Comparison of ENCODE assay signal across 19 cellular contexts in the genomic region with DNA sequence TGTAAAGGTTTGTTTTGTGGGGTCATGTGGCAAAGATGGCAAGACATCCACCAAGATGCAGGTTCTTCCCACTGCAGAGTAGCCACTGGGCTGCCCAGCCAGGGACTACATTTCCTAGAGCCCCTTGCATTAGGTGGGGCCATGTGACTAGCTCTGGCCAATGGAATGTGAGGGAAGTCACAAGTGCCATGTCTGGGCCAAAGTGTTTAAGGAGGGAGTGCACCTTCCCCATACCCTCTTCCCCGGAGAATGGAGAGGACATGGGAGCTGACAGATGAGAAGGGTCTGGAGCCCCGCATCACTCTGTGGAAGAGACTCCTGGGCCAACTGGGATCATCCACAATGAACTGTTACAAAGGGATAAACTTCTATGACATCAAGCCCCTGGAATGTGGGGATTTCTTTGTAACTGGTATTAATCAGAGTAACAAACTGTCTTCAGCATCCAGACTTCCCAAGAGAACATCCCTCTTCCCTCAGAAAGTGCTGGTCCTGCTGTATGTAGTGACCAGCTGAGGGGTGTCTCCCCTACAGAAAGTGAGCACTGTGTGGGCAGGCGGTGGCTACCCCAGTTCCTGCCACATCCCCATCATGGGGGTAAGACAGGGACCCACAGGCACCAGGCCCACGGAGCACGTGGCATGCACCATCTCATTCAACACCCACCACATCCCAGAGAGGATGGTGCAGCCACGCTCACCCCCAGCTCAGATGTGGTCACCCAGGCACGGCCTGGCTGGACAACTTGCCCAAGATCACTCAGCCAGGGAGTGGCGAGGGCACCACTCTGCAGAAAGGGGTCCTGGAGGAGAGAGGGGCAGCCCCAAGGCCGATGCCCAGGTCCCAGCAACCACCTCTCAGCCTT. TPM values are rescaled to one million over a fixed set of nuclear protein-coding genes. Genes with fewer than 3 reads are reported as not detected.
DNase-seq lines count a peak whose midpoint lies in the region; ATAC-seq and TF ChIP-seq lines count a peak whose summit lies in the region.
"Had no signal": no experiment of that assay in that cellular context is flagged by ENCODE, and none has a peak within 500 bp of the region (broad histone marks: within the 10 kb centered on the region; RNA-seq: fewer than 3 reads in every experiment).

No MANE protein-coding gene starts in this region.

- intact Hi-C loops in lower leg skin (cut with DNase I; ENCODE audit: low total_unique reads) = no loop called here
- intact Hi-C loops in testis (cut with DNase I; ENCODE audit: low total_unique reads) = no loop called here
- intact Hi-C loops in activated CD4-positive, alpha-beta memory T cell treated with anti-CD3 and anti-CD28 coated beads for 36 hours (cut with micrococcal nuclease) = no loop called here

- no peaks in the 10 kb centered on the region for H3K4me1 ChIP-seq in testis
- H3K4me1 ChIP-seq: SJCRH30 had no signal

- H3K27ac ChIP-seq in testis = no peak overlapping the region
- H3K27ac ChIP-seq: cardiac muscle cell, GM23248, ovary, SJCRH30 had no signal

- CTCF ChIA-PET in activated CD4-positive, alpha-beta memory T cell treated with anti-CD3 and anti-CD28 coated beads for 36 hours (lab: Charles Lee) = no interaction called here

- H3K4me1 Mint-ChIP-seq in activated CD4-positive, alpha-beta memory T cell treated with anti-CD3 and anti-CD28 coated beads for 36 hours (ENCODE audit: low read depth) = no peaks in the 10 kb centered on the region
- H3K4me1 Mint-ChIP-seq: stimulated activated memory B cell treated with anti-CD40 and anti-IgM and Interleukin-4, amounts not matched to agents 10 μg/mL and 1 μg/mL and 100 μg/mL, for 72 hours had no signal

- H3K9me3 Mint-ChIP-seq in activated naive CD4-positive, alpha-beta T cell treated with anti-CD3 and anti-CD28 coated beads, Interleukin-2, amount 50 U/mL, for 72 hours = peaks cover 4 to 13% of the 10 kb centered on the region in 2 donors
- peaks cover 4% of the 10 kb centered on the region for H3K9me3 Mint-ChIP-seq in activated CD4-positive, alpha-beta memory T cell treated with anti-CD3 and anti-CD28 coated beads for 36 hours
- H3K9me3 Mint-ChIP-seq: CD8-positive, alpha-beta T cell; T-helper 2 cell treated with Interferon-gamma antibody and Interleukin-4, amounts not matched to agents 5 μg/mL and 100 μg/mL, for 36 hours had no signal

- H3K27me3 ChIP-seq in testis = no peaks in the 10 kb centered on the region
- H3K27me3 ChIP-seq: ovary, SJCRH30 had no signal

- H3K9me3 ChIP-seq in testis = no peaks in the 10 kb centered on the region
- H3K9me3 ChIP-seq: ovary, SJCRH30 had no signal

- H3K36me3 ChIP-seq in testis (ENCODE audit: low read depth, missing control alignments) = no peaks in the 10 kb centered on the region
- H3K36me3 ChIP-seq: cardiac muscle cell, ovary, SJCRH30 had no signal

- peak; percentile 29 for DNase-seq in activated CD8-positive, alpha-beta memory T cell treated with anti-CD3 and anti-CD28 coated beads, Interleukin-2, amount 50 U/mL, for 48 hours
- DNase-seq in activated CD8-positive, alpha-beta memory T cell treated with anti-CD3 and anti-CD28 coated beads, Interleukin-2, amount 50 U/mL, for 4 hours = no peak
- peak; percentile 1 for DNase-seq in amniotic epithelial cell (ENCODE audit: low read depth)
- DNase-seq in lower leg skin (ENCODE audit: low spot score in 2 of 2) = peak; percentile 7 to 76
- peak; percentile 12 for DNase-seq in testis
- DNase-seq in DMS53 (lab: John Stamatoyannopoulos, UW) = no peak
- no peak for DNase-seq in activated naive CD4-positive, alpha-beta T cell treated with anti-CD3 and anti-CD28 coated beads, Interleukin-2, amount 50 U/mL, for 72 hours (ENCODE audit: low spot score in 2 of 2)
- no peak for DNase-seq in activated CD4-positive, alpha-beta memory T cell treated with anti-CD3 and anti-CD28 coated beads for 36 hours
- DNase-seq: effector memory CD4-positive, alpha-beta T cell; GM23248; NCI-H146; NCI-H510A; SJCRH30; small intestine had no signal

- H3K36me3 Mint-ChIP-seq in activated naive CD4-positive, alpha-beta T cell treated with anti-CD3 and anti-CD28 coated beads, Interleukin-2, amount 50 U/mL, for 72 hours = peaks cover 5 to 7% of the 10 kb centered on the region in 2 donors
- H3K36me3 Mint-ChIP-seq in activated CD4-positive, alpha-beta memory T cell treated with anti-CD3 and anti-CD28 coated beads for 36 hours = no peaks in the 10 kb centered on the region
- H3K36me3 Mint-ChIP-seq: CD8-positive, alpha-beta T cell; stimulated activated memory B cell treated with anti-CD40 and anti-IgM and Interleukin-4, amounts not matched to agents 10 μg/mL and 1 μg/mL and 100 μg/mL, for 72 hours had no signal

- 88 to 90% methylated on average over 9 of the region's 9 CpGs for WGBS in lower leg skin, 2 donors
- 94 to 96% methylated on average over 3 to 9 of the region's 9 CpGs for WGBS in testis, 2 donors

- H3K4me3 ChIP-seq in lower leg skin (ENCODE audit: low read depth, poor library complexity, severe bottlenecking) (no peak overlapping the region), testis (no peak overlapping the region)
- H3K4me3 ChIP-seq: cardiac muscle cell, GM23248, ovary, SJCRH30 had no signal

- no peak for TF ChIP-seq CTCF in lower leg skin (IDR thresholded peaks at IDR 0.05)
- TF ChIP-seq CTCF in testis (IDR thresholded peaks at IDR 0.05) = no peak

- H3K27ac Mint-ChIP-seq in activated naive CD4-positive, alpha-beta T cell treated with anti-CD3 and anti-CD28 coated beads, Interleukin-2, amount 50 U/mL, for 72 hours = no peak overlapping the region
- H3K27ac Mint-ChIP-seq in activated CD4-positive, alpha-beta memory T cell treated with anti-CD3 and anti-CD28 coated beads for 36 hours = no peak overlapping the region
- H3K27ac Mint-ChIP-seq: CD8-positive, alpha-beta T cell; stimulated activated memory B cell treated with anti-CD40 and anti-IgM and Interleukin-4, amounts not matched to agents 10 μg/mL and 1 μg/mL and 100 μg/mL, for 72 hours; T-helper 2 cell treated with Interferon-gamma antibody and Interleukin-4, amounts not matched to agents 5 μg/mL and 100 μg/mL, for 36 hours had no signal

- POLR2A ChIA-PET in activated CD4-positive, alpha-beta memory T cell treated with anti-CD3 and anti-CD28 coated beads for 36 hours (lab: Charles Lee) = no interaction called here

- H3K27me3 Mint-ChIP-seq in activated CD4-positive, alpha-beta memory T cell treated with anti-CD3 and anti-CD28 coated beads for 36 hours = peaks cover 33% of the 10 kb centered on the region

- H3K4me3 Mint-ChIP-seq in activated CD4-positive, alpha-beta memory T cell treated with anti-CD3 and anti-CD28 coated beads for 36 hours = no peak overlapping the region
- H3K4me3 Mint-ChIP-seq: CD8-positive, alpha-beta T cell; stimulated activated memory B cell treated with anti-CD40 and anti-IgM and Interleukin-4, amounts not matched to agents 10 μg/mL and 1 μg/mL and 100 μg/mL, for 72 hours; T-helper 2 cell treated with Interferon-gamma antibody and Interleukin-4, amounts not matched to agents 5 μg/mL and 100 μg/mL, for 36 hours had no signal

- TF ChIP-seq POLR2A in lower leg skin (IDR thresholded peaks at IDR 0.05) (no peak), testis (IDR thresholded peaks at IDR 0.05) (no peak)

- ATAC-seq in activated naive CD4-positive, alpha-beta T cell treated with anti-CD3 and anti-CD28 coated beads, Interleukin-2, amount 50 U/mL, for 72 hours = no peak
- ATAC-seq: CD8-positive, alpha-beta T cell; stimulated activated memory B cell treated with anti-CD40 and anti-IgM and Interleukin-4, amounts not matched to agents 10 μg/mL and 1 μg/mL and 100 μg/mL, for 72 hours had no signal

RNA-seq across cellular contexts. Expression of a gene that starts 10.9 kb away (rescaled TPM):
- total RNA-seq in lower leg skin = 10 to 100 TPM; 50.7 to 81.3 (median 62.0) TPM
- total RNA-seq in testis = 10 to 100 TPM in 1 of 2 donors, 1 to 10 TPM in 1; 7.9 to 13.1 TPM
- polyA plus RNA-seq in testis (ENCODE audit: insufficient read depth, low read depth, low replicate concordance) = 20.4 TPM
- total RNA-seq in activated naive CD4-positive, alpha-beta T cell treated with anti-CD3 and anti-CD28 coated beads, Interleukin-2, amount 50 U/mL, for 72 hours = not detected
- not detected for total RNA-seq in activated CD4-positive, alpha-beta memory T cell treated with anti-CD3 and anti-CD28 coated beads for 36 hours
- total RNA-seq: cardiac muscle cell; CD8-positive, alpha-beta T cell; GM23248; SJCRH30 had no signal
- polyA plus RNA-seq: cardiac muscle cell, GM23248 had no signal

Comparison
In these comparisons a context has a peak if more than half of its experiments do, and no peak if none do; other contexts are left out.
1. DNase-seq: peak in activated CD8-positive, alpha-beta memory T cell treated with anti-CD3 and anti-CD28 coated beads, Interleukin-2, amount 50 U/mL, for 48 hours (single experiment), amniotic epithelial cell (single experiment), lower leg skin (2 of 2) and testis (single experiment); none in activated CD8-positive, alpha-beta memory T cell treated with anti-CD3 and anti-CD28 coated beads, Interleukin-2, amount 50 U/mL, for 4 hours (single experiment), DMS53 (single experiment), activated naive CD4-positive, alpha-beta T cell treated with anti-CD3 and anti-CD28 coated beads, Interleukin-2, amount 50 U/mL, for 72 hours (0 of 2) and activated CD4-positive, alpha-beta memory T cell treated with anti-CD3 and anti-CD28 coated beads for 36 hours (single experiment).
2. RNA of a gene that starts 10.9 kb away (total RNA-seq): 50.7 to 81.3 TPM in lower leg skin and 7.9 to 13.1 TPM in testis; not detected in activated CD4-positive, alpha-beta memory T cell treated with anti-CD3 and anti-CD28 coated beads for 36 hours and not detected in activated naive CD4-positive, alpha-beta T cell treated with anti-CD3 and anti-CD28 coated beads, Interleukin-2, amount 50 U/mL, for 72 hours; every median in the first group is over 4 times any median in the second.